In genomic region chrX:119990995-119991787, GRCh38 we compare ENCODE assay signal across 9 cellular contexts. TPM values are rescaled to one million over a fixed set of nuclear protein-coding genes. Genes with fewer than 3 reads are reported as not detected.
DNase-seq lines count a peak whose midpoint lies in the region; ATAC-seq and TF ChIP-seq lines count a peak whose summit lies in the region.
"Had no signal": no experiment of that assay in that cellular context is flagged by ENCODE, and none has a peak within 500 bp of the region (broad histone marks: within the 10 kb centered on the region; RNA-seq: fewer than 3 reads in every experiment).

No MANE protein-coding gene starts in this region.

- H3K9me3 ChIP-seq in psoas muscle = no peaks in the 10 kb centered on the region

- H3K27me3 Mint-ChIP-seq in endothelial cell (ENCODE audit: unreplicated experiment) = peaks cover 7% of the 10 kb centered on the region

- WGBS in psoas muscle, 3 donors = 2 to 30% (median 2%) methylated on average over 25 to 48 of the region's 48 CpGs

- DNase-seq in NCI-H1417 (lab: John Stamatoyannopoulos, UW) (peak in 2 of 3 experiments; percentile 49 to 58), NCI-H1417 treated with DMSO at 0.1 percent for 48 hours (lab: John Stamatoyannopoulos, UW) (no peak), NCI-H69 (lab: John Stamatoyannopoulos, UW) (peak; percentile 9), endothelial cell (ENCODE audit: low spot score) (no peak), psoas muscle (no peak), COLO829 (ENCODE audit: low spot score) (no peak)

- no peaks in the 10 kb centered on the region for H3K9me3 Mint-ChIP-seq in endothelial cell (ENCODE audit: unreplicated experiment)

- H3K27ac Mint-ChIP-seq in endothelial cell (ENCODE audit: unreplicated experiment) = no peak overlapping the region

- intact Hi-C loops in psoas muscle (cut with DNase I) = no loop called here

- no peak overlapping the region for H3K27ac ChIP-seq in psoas muscle
- H3K27ac ChIP-seq: KMS-11 had no signal

- H3K27me3 ChIP-seq in psoas muscle (ENCODE audit: insufficient read depth in 3 of 3, low read length in 2 of 3) = peaks cover 5 to 84% (median 12%) of the 10 kb centered on the region in 3 donors

- no peaks in the 10 kb centered on the region for H3K36me3 ChIP-seq in psoas muscle (ENCODE audit: insufficient read depth in 1 of 2, low read depth in 1 of 2)

- H3K4me1 Mint-ChIP-seq in endothelial cell (ENCODE audit: unreplicated experiment) = no peaks in the 10 kb centered on the region

- peak overlapping the region; percentile 73 for H3K4me3 Mint-ChIP-seq in endothelial cell (ENCODE audit: unreplicated experiment)

- ATAC-seq in psoas muscle (peak in 1 of 4 donors; percentile 50), HG03095 (IDR thresholded peaks at IDR 0.05; ENCODE audit: unreplicated experiment) (no peak), HG03432 (IDR thresholded peaks at IDR 0.05; ENCODE audit: unreplicated experiment) (no peak)

- no peaks in the 10 kb centered on the region for H3K36me3 Mint-ChIP-seq in endothelial cell (ENCODE audit: low read depth, unreplicated experiment)

- TF ChIP-seq CTCF in endothelial cell (IDR thresholded peaks at IDR 0.05; ENCODE audit: unreplicated experiment) = no peak
- TF ChIP-seq CTCF in psoas muscle (IDR thresholded peaks at IDR 0.05) = no peak

- H3K4me3 ChIP-seq in psoas muscle = peak overlapping the region; percentile 51

- no peaks in the 10 kb centered on the region for H3K4me1 ChIP-seq in psoas muscle

RNA-seq across cellular contexts. Expression of gene NKAP, which starts 47.6 kb away (rescaled TPM):
- 7.5 TPM for total RNA-seq in endothelial cell (ENCODE audit: unreplicated experiment)
- 1 to 10 TPM; 6.2 to 7.4 (median 7.2) TPM for total RNA-seq in psoas muscle
- 1 to 10 TPM; 3.4 to 7.5 (median 5.1) TPM for polyA plus RNA-seq in psoas muscle

Comparison
In these comparisons a context has a peak if more than half of its experiments do, and no peak if none do; other contexts are left out.
1. DNase-seq: peak in NCI-H1417 (2 of 3) and NCI-H69 (single experiment); none in NCI-H1417 treated with DMSO at 0.1 percent for 48 hours (single experiment), endothelial cell (single experiment), psoas muscle (0 of 2) and COLO829 (single experiment).